11 cellular contexts compared by ENCODE assay signal in the genomic region with DNA sequence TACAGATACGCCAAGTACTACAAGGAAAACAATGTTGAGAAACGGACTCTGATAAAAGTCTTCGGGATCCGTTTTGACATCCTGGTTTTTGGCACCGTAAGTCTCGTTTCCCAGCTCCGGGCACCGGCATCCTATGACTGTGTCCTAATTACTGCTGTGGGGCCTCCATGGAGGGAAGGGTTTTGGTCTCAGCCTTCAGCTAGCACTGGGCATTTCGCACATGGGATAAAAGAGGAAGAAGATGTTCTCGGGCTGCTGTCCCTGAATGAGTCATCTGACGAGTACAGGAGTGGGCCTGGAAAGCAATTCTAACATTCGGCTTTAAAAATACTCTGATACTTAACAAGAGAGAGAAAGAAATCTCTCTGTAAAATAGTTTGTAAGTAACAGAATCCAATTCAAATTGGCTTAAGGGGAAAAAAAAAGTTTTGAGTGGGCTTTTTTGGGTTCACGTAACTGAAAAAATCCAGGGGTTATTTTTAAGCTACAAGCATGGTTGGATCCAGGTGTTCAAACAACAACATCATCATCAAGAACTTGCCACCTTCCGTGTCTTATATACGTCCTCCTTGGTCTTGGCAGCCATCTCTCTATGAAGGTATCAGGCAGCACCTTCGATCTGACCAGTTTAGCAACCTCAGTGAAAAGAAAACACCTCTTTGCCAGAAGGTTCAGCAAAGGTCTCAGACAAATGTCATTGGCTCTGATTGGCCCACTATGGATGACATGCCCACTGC. TPM values are rescaled to one million over a fixed set of nuclear protein-coding genes. Genes with fewer than 3 reads are reported as not detected.
A peak's percentile ranks its signal among the peaks of the same experiment; 100 is the strongest.
DNase-seq lines count a peak whose midpoint lies in the region; ATAC-seq, FAIRE-seq and TF ChIP-seq lines count a peak whose summit lies in the region.
"Had no signal": no experiment of that assay in that cellular context is flagged by ENCODE, and none has a peak within 500 bp of the region (broad histone marks: within the 10 kb centered on the region; RNA-seq: fewer than 3 reads in every experiment).

No MANE protein-coding gene starts in this region.

- H3K9me3 ChIP-seq in gastrocnemius medialis, result no peaks in the 10 kb centered on the region
- H3K9me3 ChIP-seq in PC-9 (ENCODE audit: insufficient read depth, low read depth), result no peaks in the 10 kb centered on the region
- no peaks in the 10 kb centered on the region for H3K9me3 ChIP-seq in small intestine (ENCODE audit: control insufficient read depth, low read depth)

- no peak overlapping the region for H2AFZ ChIP-seq in PC-9

- FAIRE-seq in GM18507 (lab: Jason Lieb, UNC), result peak; percentile 29
- no peak for FAIRE-seq in small intestine (lab: Jason Lieb, UNC)

- CTCF ChIA-PET in PC-9 (lab: Charles Lee), result no interaction called here

- intact Hi-C loops in left cardiac atrium (cut with DNase I) (loop anchor here in 1 of 2 donors (5.0 kb wide), 1 partner anchor 167 kb away; no protein-coding TSS in a partner anchor), gastrocnemius medialis (cut with DNase I; ENCODE audit: low total_unique reads) (no loop called here), PC-9 (cut with micrococcal nuclease; ENCODE audit: unreplicated experiment) (no loop called here)

- TF ChIP-seq POLR2A in gastrocnemius medialis (IDR thresholded peaks at IDR 0.05), result no peak

- no peaks in the 10 kb centered on the region for H3K9me3 Mint-ChIP-seq in activated naive CD8-positive, alpha-beta T cell treated with anti-CD3 and anti-CD28 coated beads, Interleukin-2, amount 50 U/mL, for 24 hours

- H3K4me1 Mint-ChIP-seq in activated naive CD8-positive, alpha-beta T cell treated with anti-CD3 and anti-CD28 coated beads, Interleukin-2, amount 50 U/mL, for 24 hours, result peaks cover 10% of the 10 kb centered on the region

- WGBS in small intestine, 3 donors, result 86 to 92% (median 90%) methylated on average over 16 of the region's 16 CpGs

- H3K27ac Mint-ChIP-seq in activated naive CD8-positive, alpha-beta T cell treated with anti-CD3 and anti-CD28 coated beads, Interleukin-2, amount 50 U/mL, for 24 hours, result no peak overlapping the region

- no peaks in the 10 kb centered on the region for H4K20me1 ChIP-seq in PC-9 (ENCODE audit: insufficient read depth)

- ATAC-seq in left cardiac atrium, result peak; percentile 53 to 80
- ATAC-seq in gastrocnemius medialis, result no peak
- no peak for ATAC-seq in GM21515 (IDR thresholded peaks at IDR 0.05; ENCODE audit: unreplicated experiment)
- ATAC-seq in activated naive CD8-positive, alpha-beta T cell treated with anti-CD3 and anti-CD28 coated beads, Interleukin-2, amount 50 U/mL, for 24 hours, result no peak

- in situ Hi-C loops in gastrocnemius medialis (cut with MboI; ENCODE audit: low sequenced_read_pairs in 4 of 4), result no loop called here

- DNase-seq in GM18507 (ENCODE audit: extremely low spot score, insufficient read length, low read depth), result peak; percentile 38
- peak; percentile 27 for DNase-seq in SKM-1 (lab: John Stamatoyannopoulos, UW; ENCODE audit: unreplicated experiment)
- DNase-seq in left cardiac atrium, result no peak
- peak; percentile 8 to 20 for DNase-seq in gastrocnemius medialis
- no peak for DNase-seq in PC-9
- DNase-seq in small intestine, result no peak
- DNase-seq in activated naive CD8-positive, alpha-beta T cell treated with anti-CD3 and anti-CD28 coated beads, Interleukin-2, amount 50 U/mL, for 24 hours, result no peak
- DNase-seq: NCI-H446; stimulated activated CD4-positive, alpha-beta T cell treated with anti-CD3 and anti-CD28 coated beads, Interleukin-4, amount 100 ng/mL, for 24 hours had no signal

- POLR2A ChIA-PET in PC-9 (lab: Charles Lee; ENCODE audit: unreplicated experiment), result no interaction called here

- H3K4me1 ChIP-seq in gastrocnemius medialis (no peaks in the 10 kb centered on the region), PC-9 (replicated peaks; ENCODE audit: insufficient read depth) (peaks cover 12% of the 10 kb centered on the region), small intestine (ENCODE audit: control insufficient read depth in 2 of 2, insufficient read depth in 1 of 2, low read depth in 1 of 2, low read length in 1 of 2) (no peaks in the 10 kb centered on the region)

- H3K27ac ChIP-seq in gastrocnemius medialis, result no peak overlapping the region
- H3K27ac ChIP-seq in PC-9, result no peak overlapping the region
- H3K27ac ChIP-seq in small intestine (ENCODE audit: low read depth in 1 of 2, low read length in 1 of 2), result no peak overlapping the region
- H3K27ac ChIP-seq: SK-N-MC had no signal

- no peaks in the 10 kb centered on the region for H3K27me3 Mint-ChIP-seq in activated naive CD8-positive, alpha-beta T cell treated with anti-CD3 and anti-CD28 coated beads, Interleukin-2, amount 50 U/mL, for 24 hours

- peaks cover 19% of the 10 kb centered on the region; the same call in 1 of the 2 replicates for H3F3A ChIP-seq in PC-9 (ENCODE audit: insufficient read depth, low read depth)

- no TSS peak for BruUV-seq in PC-9 (replicated peaks; lab: Mats Ljungman, UMichigan)

- no peak overlapping the region for H3K4me2 ChIP-seq in PC-9

- H3K4me3 ChIP-seq in gastrocnemius medialis (no peak overlapping the region), PC-9 (no peak overlapping the region), small intestine (ENCODE audit: low read depth in 1 of 2, low read length in 2 of 2) (no peak overlapping the region)
- H3K4me3 ChIP-seq: SK-N-MC had no signal

- H3K27me3 ChIP-seq in gastrocnemius medialis (no peaks in the 10 kb centered on the region), PC-9 (ENCODE audit: insufficient read depth, low read depth) (no peaks in the 10 kb centered on the region), small intestine (ENCODE audit: control insufficient read depth in 2 of 2, insufficient read depth in 2 of 2, low read length in 2 of 2) (no peaks in the 10 kb centered on the region)

- TF ChIP-seq CTCF in gastrocnemius medialis (IDR thresholded peaks at IDR 0.05 in 4 of 5, conservative IDR thresholded peaks at IDR 0.05 in 1 of 5) (no peak), PC-9 (conservative IDR thresholded peaks at IDR 0.05) (no peak)

- H3K36me3 ChIP-seq in gastrocnemius medialis, result no peaks in the 10 kb centered on the region
- H3K36me3 ChIP-seq in PC-9 (ENCODE audit: low read depth), result no peaks in the 10 kb centered on the region
- no peaks in the 10 kb centered on the region for H3K36me3 ChIP-seq in small intestine (ENCODE audit: control insufficient read depth in 2 of 2, insufficient read depth in 2 of 2, low read length in 2 of 2)

- peaks cover 2% of the 10 kb centered on the region for H3K36me3 Mint-ChIP-seq in activated naive CD8-positive, alpha-beta T cell treated with anti-CD3 and anti-CD28 coated beads, Interleukin-2, amount 50 U/mL, for 24 hours (ENCODE audit: low read depth)

- no peak overlapping the region for H3K4me3 Mint-ChIP-seq in activated naive CD8-positive, alpha-beta T cell treated with anti-CD3 and anti-CD28 coated beads, Interleukin-2, amount 50 U/mL, for 24 hours

- H3K9me2 ChIP-seq in PC-9 (ENCODE audit: insufficient read depth), result no peaks in the 10 kb centered on the region

- no peaks in the 10 kb centered on the region for H3K79me2 ChIP-seq in PC-9 (ENCODE audit: low read depth)

RNA-seq across cellular contexts. Expression of gene P2RX4, which starts 34.4 kb away (rescaled TPM):
- 10 to 100 TPM; 10.1 to 11.7 TPM for total RNA-seq in left cardiac atrium
- total RNA-seq in gastrocnemius medialis, result 1 to 10 TPM; 3.9 to 7.9 (median 6.1) TPM
- 21.0 and 28.1 TPM in 2 replicates for total RNA-seq in PC-9 (2021)
- polyA plus RNA-seq in small intestine, result 10 to 100 TPM; 17.5 to 49.6 (median 37.3) TPM

RNA-seq across cellular contexts. Expression of gene P2RX7, which starts 42.9 kb away (rescaled TPM):
- total RNA-seq in left cardiac atrium (1 to 10 TPM; 1.3 to 3.0 TPM), gastrocnemius medialis (under 1 TPM in 3 of 4 donors, not detected in 1; 0.35 to 0.46 (median 0.41) TPM), PC-9 (2021) (2.2 and 3.2 TPM in 2 replicates)
- polyA plus RNA-seq in small intestine, result under 1 TPM in 2 of 3 donors, not detected in 1; 0.27 to 0.66 TPM

Comparison
In these comparisons a context has a peak if more than half of its experiments do, and no peak if none do; other contexts are left out.
1. DNase-seq: peak in GM18507 (single experiment), SKM-1 (single experiment) and gastrocnemius medialis (2 of 2); none in left cardiac atrium (single experiment), PC-9 (0 of 2), small intestine (single experiment) and activated naive CD8-positive, alpha-beta T cell treated with anti-CD3 and anti-CD28 coated beads, Interleukin-2, amount 50 U/mL, for 24 hours (single experiment).
2. ATAC-seq: peak in left cardiac atrium (2 of 2); none in gastrocnemius medialis (0 of 2), GM21515 (single experiment) and activated naive CD8-positive, alpha-beta T cell treated with anti-CD3 and anti-CD28 coated beads, Interleukin-2, amount 50 U/mL, for 24 hours (single experiment).